ENCODE assay signal across 1 cellular context in genomic region chr2:169828141-169828811, GRCh38.
A peak's percentile ranks its signal among the peaks of the same experiment; 100 is the strongest.
TF ChIP-seq lines count a peak whose summit lies in the region.

No MANE protein-coding gene starts in this region.

TF ChIP-seq in K562, 482 proteins besides CTCF, POLR2A, EP300 and RAD21 (continued from another document and continues in another):
- no peak for TF ChIP-seq ZBTB5 (IDR thresholded peaks at IDR 0.05)
- no peak for TF ChIP-seq SIN3B (IDR thresholded peaks at IDR 0.05; ENCODE audit: low read depth)
- no peak for TF ChIP-seq KAT2B (IDR thresholded peaks at IDR 0.05; ENCODE audit: low read depth, low read length)
- TF ChIP-seq OTX1 (CRISPR knock-in tag; IDR thresholded peaks at IDR 0.05), result no peak
- no peak for TF ChIP-seq ZFP1 (CRISPR knock-in tag; IDR thresholded peaks at IDR 0.05)
- TF ChIP-seq ZNF75A (CRISPR knock-in tag; IDR thresholded peaks at IDR 0.05), result no peak
- TF ChIP-seq NR2C1 (IDR thresholded peaks at IDR 0.05), result no peak
- no peak for TF ChIP-seq NR2C1 (tag; IDR thresholded peaks at IDR 0.05)
- TF ChIP-seq ETS1 (conservative IDR thresholded peaks at IDR 0.05; ENCODE audit: control insufficient read depth, low read depth, low read length), result no peak
- no peak for TF ChIP-seq NEUROD1 (IDR thresholded peaks at IDR 0.05; ENCODE audit: borderline replicate concordance, low read depth, low read length, partially characterized antibody)
- TF ChIP-seq ZNF217 (CRISPR knock-in tag; IDR thresholded peaks at IDR 0.05), result no peak
- TF ChIP-seq ZBTB11 (CRISPR knock-in tag; IDR thresholded peaks at IDR 0.05), result no peak
- TF ChIP-seq FOXA3 (CRISPR knock-in tag; conservative IDR thresholded peaks at IDR 0.05 in 1 of 2, IDR thresholded peaks at IDR 0.05 in 1 of 2), result 0 out of 4 replicates have a peak, but pooled peaks of 1 of the 2 experiments have one; percentile 11
- no peak for TF ChIP-seq POLR3G (IDR thresholded peaks at IDR 0.05; ENCODE audit: extremely low read depth, insufficient read length, insufficient replicate concordance)
- TF ChIP-seq SREBF2 (CRISPR knock-in tag; IDR thresholded peaks at IDR 0.05), result no peak
- TF ChIP-seq ZNF79 (CRISPR knock-in tag; IDR thresholded peaks at IDR 0.05; ENCODE audit: low read depth), result no peak
- no peak for TF ChIP-seq CEBPG (CRISPR knock-in tag; IDR thresholded peaks at IDR 0.05)
- TF ChIP-seq CEBPG (tag; conservative IDR thresholded peaks at IDR 0.05 in 1 of 2, IDR thresholded peaks at IDR 0.05 in 1 of 2), result no peak
- no peak for TF ChIP-seq HNRNPLL (IDR thresholded peaks at IDR 0.05; ENCODE audit: low read depth, low read length, poor library complexity, severe bottlenecking)
- no peak for TF ChIP-seq FOXA1 (IDR thresholded peaks at IDR 0.05; ENCODE audit: borderline replicate concordance)
- TF ChIP-seq HDAC8 (tag; IDR thresholded peaks at IDR 0.05), result no peak
- TF ChIP-seq E2F8 (IDR thresholded peaks at IDR 0.05; ENCODE audit: low read depth, partially characterized antibody), result peak; percentile 28
- no peak for TF ChIP-seq USF2 (CRISPR knock-in tag; IDR thresholded peaks at IDR 0.05)
- TF ChIP-seq ZBTB33 (CRISPR knock-in tag; IDR thresholded peaks at IDR 0.05), result no peak
- TF ChIP-seq ZBED1 (IDR thresholded peaks at IDR 0.05), result no peak
- TF ChIP-seq GMEB1 (CRISPR knock-in tag; IDR thresholded peaks at IDR 0.05), result no peak
- TF ChIP-seq TRIM28 (IDR thresholded peaks at IDR 0.05), result no peak
- no peak for TF ChIP-seq NR2F6 (CRISPR knock-in tag; IDR thresholded peaks at IDR 0.05)
- no peak for TF ChIP-seq SRSF9 (IDR thresholded peaks at IDR 0.05; ENCODE audit: borderline replicate concordance, low read depth, low read length)
- no peak for TF ChIP-seq BRD9 (IDR thresholded peaks at IDR 0.05; ENCODE audit: low read depth, partially characterized antibody)
- no peak for TF ChIP-seq THAP12 (CRISPR knock-in tag; IDR thresholded peaks at IDR 0.05)
- TF ChIP-seq ESRRB (CRISPR knock-in tag; IDR thresholded peaks at IDR 0.05; ENCODE audit: borderline replicate concordance), result no peak
- 0 out of 2 replicates have a peak, but pooled peaks have one; percentile 90 for TF ChIP-seq THRB (CRISPR knock-in tag; conservative IDR thresholded peaks at IDR 0.05)
- TF ChIP-seq POU5F1 (IDR thresholded peaks at IDR 0.05; ENCODE audit: borderline replicate concordance, low read depth, low read length, partially characterized antibody), result no peak
- TF ChIP-seq KAT8 (IDR thresholded peaks at IDR 0.05; ENCODE audit: low read depth), result no peak
- peak; percentile 55; the same call in 1 of the 2 replicates for TF ChIP-seq VEZF1 (CRISPR knock-in tag; IDR thresholded peaks at IDR 0.05)
- TF ChIP-seq PKNOX1 (IDR thresholded peaks at IDR 0.05), result peak; percentile 96
- TF ChIP-seq ZC3H8 (IDR thresholded peaks at IDR 0.05), result no peak
- TF ChIP-seq ZNF165 (CRISPR knock-in tag; IDR thresholded peaks at IDR 0.05; ENCODE audit: borderline replicate concordance), result no peak
- TF ChIP-seq CHD4 (IDR thresholded peaks at IDR 0.05; ENCODE audit: insufficient read depth, insufficient replicate concordance, low read depth, low read length, poor library complexity, severe bottlenecking), result no peak
